In genomic region chr16:11354733-11355574, GRCh38 we compare ENCODE assay signal across 8 cellular contexts. TPM values are rescaled to one million over a fixed set of nuclear protein-coding genes. Genes with fewer than 3 reads are reported as not detected.
DNase-seq lines count a peak whose midpoint lies in the region; ATAC-seq, FAIRE-seq and TF ChIP-seq lines count a peak whose summit lies in the region.

No MANE protein-coding gene starts in this region.

- no peaks in the 10 kb centered on the region for H3K9me3 ChIP-seq in astrocyte (ENCODE audit: insufficient read depth, low read depth, low read length)

- ATAC-seq in GM18867 (IDR thresholded peaks at IDR 0.05; ENCODE audit: unreplicated experiment) (peak; percentile 63), HG03045 (IDR thresholded peaks at IDR 0.05; ENCODE audit: unreplicated experiment) (peak; percentile 60)

- no peaks in the 10 kb centered on the region for H3K79me2 ChIP-seq in astrocyte (ENCODE audit: insufficient read depth, low read length)

- H2AFZ ChIP-seq in astrocyte (ENCODE audit: low read depth, low read length): no peak overlapping the region

- H3K36me3 Mint-ChIP-seq in astrocyte (ENCODE audit: low read depth, unreplicated experiment): no peaks in the 10 kb centered on the region

- no peak overlapping the region for H3K4me3 ChIP-seq in astrocyte (ENCODE audit: insufficient read depth, low read depth, low read length)

- H3K27me3 ChIP-seq in astrocyte (ENCODE audit: insufficient read depth, low read length): no peaks in the 10 kb centered on the region

- no peaks in the 10 kb centered on the region for H3K9me3 Mint-ChIP-seq in astrocyte (ENCODE audit: unreplicated experiment)

- H3K4me3 Mint-ChIP-seq in astrocyte (ENCODE audit: unreplicated experiment): no peak overlapping the region

- DNase-seq in T-helper 22 cell (ENCODE audit: low read depth) (peak; percentile 47), astrocyte (ENCODE audit: low read depth) (peak; percentile 62), COR-L47 (lab: John Stamatoyannopoulos, UW) (no peak), NCI-H2227 (lab: John Stamatoyannopoulos, UW; ENCODE audit: unreplicated experiment) (no peak), HTR-8/SVneo (ENCODE audit: insufficient read length, low spot score) (no peak)
- peak; percentile 52 to 55 for DNase-seq in stimulated activated CD4-positive, alpha-beta T cell treated with anti-CD3 and anti-CD28 coated beads, Interleukin-1b, Interleukin-23, amount 100 ng/mL, for 4 hours (ENCODE audit: low read depth in 2 of 2)

- H3K4me1 Mint-ChIP-seq in astrocyte (ENCODE audit: low read depth, unreplicated experiment): peaks cover 28% of the 10 kb centered on the region

- H4K20me1 ChIP-seq in astrocyte (ENCODE audit: insufficient read depth, low read length): no peaks in the 10 kb centered on the region

- no peak overlapping the region for H3K9ac ChIP-seq in astrocyte (ENCODE audit: low read length)

- no peak for FAIRE-seq in astrocyte (lab: Jason Lieb, UNC)
- FAIRE-seq in HTR-8/SVneo (lab: Jason Lieb, UNC): no peak

- H3K27me3 Mint-ChIP-seq in astrocyte (ENCODE audit: low read depth, unreplicated experiment): no peaks in the 10 kb centered on the region

- peaks cover 40% of the 10 kb centered on the region for H3K4me1 ChIP-seq in astrocyte (ENCODE audit: insufficient read depth, low read length)

- no peak overlapping the region for H3K27ac ChIP-seq in astrocyte (ENCODE audit: low read depth, low read length)

- no peak overlapping the region for H3K27ac Mint-ChIP-seq in astrocyte (ENCODE audit: unreplicated experiment)

- TF ChIP-seq CTCF in astrocyte (IDR thresholded peaks at IDR 0.05; ENCODE audit: insufficient read depth, low read depth, low read length): no peak

- H3K36me3 ChIP-seq in astrocyte (ENCODE audit: insufficient read depth, low read length): no peaks in the 10 kb centered on the region

- H3K4me2 ChIP-seq in astrocyte (ENCODE audit: low read length): no peak overlapping the region

RNA-seq across cellular contexts. Expression of gene RMI2, which starts 9.7 kb away (rescaled TPM):
- total RNA-seq in astrocyte: 6.9 and 7.8 TPM in 2 replicates

Comparison
In these comparisons a context has a peak if more than half of its experiments do, and no peak if none do; other contexts are left out.
1. DNase-seq: peak in T-helper 22 cell (single experiment), astrocyte (single experiment) and stimulated activated CD4-positive, alpha-beta T cell treated with anti-CD3 and anti-CD28 coated beads, Interleukin-1b, Interleukin-23, amount 100 ng/mL, for 4 hours (2 of 2); none in COR-L47 (single experiment), NCI-H2227 (single experiment) and HTR-8/SVneo (single experiment).